Comparison of ENCODE assay signal across 17 cellular contexts in genomic region chr10:20970044-20970443, GRCh38.
DNase-seq lines count a peak whose midpoint lies in the region; ATAC-seq, FAIRE-seq and TF ChIP-seq lines count a peak whose summit lies in the region.
"Had no signal": no experiment of that assay in that cellular context is flagged by ENCODE, and none has a peak within 500 bp of the region (broad histone marks: within the 10 kb centered on the region; RNA-seq: fewer than 3 reads in every experiment).

No MANE protein-coding gene starts in this region.

- WGBS in mammary epithelial cell (ENCODE audit: low coverage, missing lambda C conversion rate) = 88% methylated on average over 3 of the region's 3 CpGs
- 35% methylated on average over 2 of the region's 3 CpGs for WGBS in mesenchymal stem cell

- no peaks in the 10 kb centered on the region for H3K36me3 ChIP-seq in mammary epithelial cell (ENCODE audit: insufficient read depth, low read length)
- no peaks in the 10 kb centered on the region for H3K36me3 ChIP-seq in mesenchymal stem cell (ENCODE audit: control insufficient read depth in 1 of 2, insufficient read depth in 2 of 2, low read depth in 1 of 2, low read length in 2 of 2)
- H3K36me3 ChIP-seq: cardiac muscle cell, tibial nerve had no signal

- no peaks in the 10 kb centered on the region for H3K79me1 ChIP-seq in mesenchymal stem cell (replicated peaks; ENCODE audit: low read length, poor library complexity, severe bottlenecking)

- no peak overlapping the region for H4K8ac ChIP-seq in mesenchymal stem cell (ENCODE audit: low read length)

- H2AFZ ChIP-seq in mammary epithelial cell (ENCODE audit: low read depth, low read length) (no peak overlapping the region), mesenchymal stem cell (ENCODE audit: low read depth, low read length) (no peak overlapping the region)

- no peaks in the 10 kb centered on the region for H3K4me1 ChIP-seq in mammary epithelial cell (ENCODE audit: insufficient read depth, low read length)
- H3K4me1 ChIP-seq in mesenchymal stem cell (ENCODE audit: control insufficient read depth, insufficient read depth, low read depth, low read length) = peaks cover 1% of the 10 kb centered on the region
- H3K4me1 ChIP-seq: tibial nerve had no signal

- no peak overlapping the region for H3K9ac ChIP-seq in mammary epithelial cell (ENCODE audit: insufficient read depth, low read length)
- H3K9ac ChIP-seq in mesenchymal stem cell (ENCODE audit: low read length) = no peak overlapping the region

- H3K18ac ChIP-seq in mesenchymal stem cell (ENCODE audit: low read depth in 1 of 2, low read length in 2 of 2) = no peak overlapping the region

- H3K4ac ChIP-seq in mesenchymal stem cell (ENCODE audit: low read depth in 1 of 2, low read length in 2 of 2) = no peak overlapping the region

- no peak for FAIRE-seq in GM12891 (lab: Jason Lieb, UNC)
- FAIRE-seq: G401.6 had no signal

- no peak for TF ChIP-seq CTCF in mammary epithelial cell (conservative IDR thresholded peaks at IDR 0.05 in 1 of 2, IDR thresholded peaks at IDR 0.05 in 1 of 2; ENCODE audit: extremely low read depth in 1 of 2, insufficient read depth in 1 of 2, low read depth in 1 of 2, low read length in 2 of 2)

- in situ Hi-C loops in mammary epithelial cell (cut with MboI; ENCODE audit: low sequenced_read_pairs in 2 of 2) = no loop called here
- in situ Hi-C loops in ACHN (cut with HindIII; ENCODE audit: low pct_ligation_motif_present, low pct_unique_long_range_greater_than_20kb, low sequenced_read_pairs) = no loop called here

- H3K9me3 ChIP-seq in mammary epithelial cell (replicated peaks; ENCODE audit: insufficient read depth, low read length) (no peaks in the 10 kb centered on the region), mesenchymal stem cell (ENCODE audit: control insufficient read depth, low read length) (no peaks in the 10 kb centered on the region)

- no peak overlapping the region for H3K23ac ChIP-seq in mesenchymal stem cell (ENCODE audit: low read length in 2 of 2)

- no peak overlapping the region for H4K91ac ChIP-seq in mesenchymal stem cell (ENCODE audit: low read length)

- TF ChIP-seq POLR2A in GM12891 (IDR thresholded peaks at IDR 0.05; ENCODE audit: low read depth, low read length) = no peak

- H3K4me2 ChIP-seq in mammary epithelial cell (ENCODE audit: insufficient read depth, low read depth, low read length) (no peak overlapping the region), mesenchymal stem cell (ENCODE audit: low read length, poor library complexity, severe bottlenecking) (no peak overlapping the region)

- intact Hi-C loops in mammary epithelial cell (cut with micrococcal nuclease) = no loop called here

- H2AK5ac ChIP-seq in mesenchymal stem cell (ENCODE audit: low read length, severe bottlenecking) = no peak overlapping the region

- no peak overlapping the region for H2BK15ac ChIP-seq in mesenchymal stem cell (ENCODE audit: low read depth, poor library complexity, severe bottlenecking)

- H2BK120ac ChIP-seq in mesenchymal stem cell (ENCODE audit: low read depth, low read length) = no peak overlapping the region

- H2BK5ac ChIP-seq in mesenchymal stem cell (ENCODE audit: low read depth, low read length, poor library complexity, severe bottlenecking) = no peak overlapping the region

- H3K27me3 ChIP-seq in mammary epithelial cell (ENCODE audit: insufficient read depth, low read length) = no peaks in the 10 kb centered on the region
- no peaks in the 10 kb centered on the region for H3K27me3 ChIP-seq in mesenchymal stem cell (ENCODE audit: control insufficient read depth in 1 of 2, insufficient read depth in 1 of 2, low read length in 2 of 2)
- H3K27me3 ChIP-seq: cardiac muscle cell, tibial nerve had no signal

- CTCF ChIA-PET in mammary epithelial cell (lab: Charles Lee; ENCODE audit: low non-redundant PET) = no interaction called here

- H2BK12ac ChIP-seq in mesenchymal stem cell (ENCODE audit: low read length in 2 of 2) = peak overlapping the region in 1 of 2 experiments; percentile 84

- BruUV-seq in mammary epithelial cell (replicated peaks; lab: Mats Ljungman, UMichigan) = no TSS peak

- ATAC-seq in GM18511 (IDR thresholded peaks at IDR 0.05; ENCODE audit: unreplicated experiment) (peak; percentile 12), HG03175 (IDR thresholded peaks at IDR 0.05; ENCODE audit: unreplicated experiment) (peak; percentile 2), GM18858 (IDR thresholded peaks at IDR 0.05; ENCODE audit: unreplicated experiment) (no peak)
- ATAC-seq: activated CD8-positive, alpha-beta memory T cell treated with anti-CD3 and anti-CD28 coated beads, Interleukin-2, amount 10 ng/mL, durations not matched to agents 7 days and 5 days; left ventricle myocardium superior; natural killer cell treated with Interleukin-12 subunit alpha and Interleukin-12 subunit beta and Interleukin-15 and Interleukin-18, amount 100 ng/mL, for 72 hours had no signal

- DNase-seq in mammary epithelial cell (peak; percentile 67), mesenchymal stem cell (peak; percentile 58), GM12891 (ENCODE audit: insufficient read length, low spot score) (no peak), germinal center (ENCODE audit: low spot score) (no peak), ACHN (no peak)
- DNase-seq: activated CD8-positive, alpha-beta memory T cell treated with anti-CD3 and anti-CD28 coated beads, Interleukin-2, amount 10 ng/mL, durations not matched to agents 7 days and 5 days; activated naive CD4-positive, alpha-beta T cell treated with Interleukin-2 at 50 U/mL for 16 hours; left ventricle myocardium superior; NK-92 treated with Interleukin-12 subunit alpha and Interleukin-12 subunit beta, amount 100 ng/mL, for 24 hours; stimulated activated CD4-positive, alpha-beta T cell treated with anti-CD3 and anti-CD28 coated beads, Interleukin-1b, Interleukin-23, amount 100 ng/mL, for 48 hours had no signal

- dilution Hi-C loops in mammary epithelial cell (cut with HindIII; ENCODE audit: low sequenced_read_pairs) = no loop called here

- no peaks in the 10 kb centered on the region for H3K79me2 ChIP-seq in mammary epithelial cell (ENCODE audit: insufficient read depth, low read length)

- H3K4me3 ChIP-seq in mammary epithelial cell (replicated peaks in 1 of 3; ENCODE audit: insufficient read depth in 1 of 3, low read depth in 2 of 3, low read length in 3 of 3) = no peak overlapping the region
- no peak overlapping the region for H3K4me3 ChIP-seq in mesenchymal stem cell (ENCODE audit: insufficient read depth in 1 of 2, low read depth in 1 of 2, low read length in 2 of 2)
- H3K4me3 ChIP-seq: cardiac muscle cell, tibial nerve had no signal

- H3K27ac ChIP-seq in mammary epithelial cell (ENCODE audit: insufficient read depth, low read depth, low read length) = no peak overlapping the region
- H3K27ac ChIP-seq in mesenchymal stem cell (ENCODE audit: low read length, poor library complexity, severe bottlenecking) = no peak overlapping the region
- H3K27ac ChIP-seq: cardiac muscle cell, tibial nerve had no signal

- no peak overlapping the region for H3K14ac ChIP-seq in mesenchymal stem cell (ENCODE audit: low read length in 2 of 2)

- H4K20me1 ChIP-seq in mammary epithelial cell (ENCODE audit: insufficient read depth, low read length) = no peaks in the 10 kb centered on the region

TF ChIP-seq in GM12891, 5 proteins besides CTCF, POLR2A, EP300 and RAD21:
- TF ChIP-seq POU2F2 (IDR thresholded peaks at IDR 0.05; ENCODE audit: low read depth, low read length) = no peak
- no peak for TF ChIP-seq PAX5 (IDR thresholded peaks at IDR 0.05; ENCODE audit: insufficient read depth, low read length, severe bottlenecking)
- TF ChIP-seq POLR2AphosphoS5 (IDR thresholded peaks at IDR 0.05; ENCODE audit: low read depth, low read length) = no peak
- TF ChIP-seq TAF1 (IDR thresholded peaks at IDR 0.05; ENCODE audit: low read depth, low read length) = no peak
- TF ChIP-seq SPI1 (IDR thresholded peaks at IDR 0.05; ENCODE audit: low read depth, low read length) = no peak
TF ChIP-seq in GM12891: peak in this region for 0.

Comparison
In these comparisons a context has a peak if more than half of its experiments do, and no peak if none do; other contexts are left out.
1. DNase-seq: peak in mammary epithelial cell (single experiment) and mesenchymal stem cell (single experiment); none in GM12891 (single experiment), germinal center (single experiment) and ACHN (single experiment).